7 cellular contexts compared by ENCODE assay signal in the genomic region with DNA sequence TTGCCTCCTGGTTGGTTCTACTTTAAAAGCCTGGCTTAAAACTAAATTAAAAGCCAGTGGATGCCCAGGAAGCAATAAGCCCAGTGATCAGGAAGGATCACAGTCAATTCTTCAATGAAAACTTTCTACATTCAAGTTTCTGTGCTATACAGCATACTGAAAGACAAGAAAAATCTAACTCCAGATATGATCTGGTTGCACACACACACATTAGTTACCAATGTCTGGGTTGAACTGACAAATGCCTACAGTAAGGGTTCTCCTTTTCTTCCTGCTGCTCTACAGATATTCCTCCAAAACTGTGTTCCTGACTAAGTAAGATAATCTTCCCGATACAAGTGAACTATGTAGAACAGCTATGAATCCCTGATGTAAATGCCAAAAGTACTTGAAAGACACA.
"Had no signal": no experiment of that assay in that cellular context is flagged by ENCODE, and none has a peak within 500 bp of the region (broad histone marks: within the 10 kb centered on the region; RNA-seq: fewer than 3 reads in every experiment).

No MANE protein-coding gene starts in this region.

- H2AFZ ChIP-seq: GM23248 had no signal

- H3K4me3 Mint-ChIP-seq: H9 had no signal

- H3K9me3 Mint-ChIP-seq: H9 had no signal

- H3K27ac Mint-ChIP-seq: H9 had no signal

- H3K9ac ChIP-seq: GM23248, KMS-11 had no signal

- H3K4me2 ChIP-seq: KMS-11 had no signal

- DNase-seq: GM23248, GOT3, H9, HCEC 1CT, IMR-90, KBM-7 had no signal

- H3K4me1 Mint-ChIP-seq: H9 had no signal

- H3K4me3 ChIP-seq: GM23248 had no signal

- H3K27ac ChIP-seq: GM23248, KMS-11 had no signal
